32 cellular contexts compared by ENCODE assay signal in the genomic region with DNA sequence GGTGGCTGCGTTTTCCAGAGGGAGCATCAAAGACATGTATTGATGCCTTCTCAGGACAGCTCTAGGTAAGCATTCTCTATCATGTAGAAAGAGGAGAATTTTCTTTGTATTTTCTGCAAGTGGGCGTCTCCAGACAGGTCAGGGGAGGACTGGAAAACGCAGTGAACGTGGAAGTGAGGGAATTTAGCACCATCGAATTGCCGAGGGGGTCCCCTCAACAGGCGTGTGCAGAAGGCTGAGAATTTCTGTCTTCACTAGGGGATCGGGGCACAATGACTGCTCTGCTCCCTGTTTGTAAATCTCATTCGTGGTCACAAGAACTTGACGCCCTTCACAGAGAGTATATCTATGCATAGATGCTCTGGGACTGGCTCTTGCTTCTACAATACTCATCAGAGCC. TPM values are rescaled to one million over a fixed set of nuclear protein-coding genes. Genes with fewer than 3 reads are reported as not detected.
"Had no signal": no experiment of that assay in that cellular context is flagged by ENCODE, and none has a peak within 500 bp of the region (broad histone marks: within the 10 kb centered on the region; RNA-seq: fewer than 3 reads in every experiment).

No MANE protein-coding gene starts in this region.

- H3K36me3 ChIP-seq: brain microvascular endothelial cell, SJCRH30 had no signal

- H3K9me3 ChIP-seq: SJCRH30 had no signal

- ATAC-seq: activated CD4-positive, alpha-beta T cell treated with anti-CD3 and anti-CD28 coated beads for 36 hours; activated CD4-positive, CD25-positive, alpha-beta regulatory T cell treated with anti-CD3 and anti-CD28 coated beads, Interleukin-2, amount 50 U/mL, for 24 hours; activated CD8-positive, alpha-beta T cell treated with anti-CD3 and anti-CD28 coated beads, Interleukin-2, amount 10 ng/mL, durations not matched to agents 7 days and 5 days; activated naive CD8-positive, alpha-beta T cell treated with anti-CD3 and anti-CD28 coated beads, Interleukin-2, amount 50 U/mL, for 24 hours; activated T-cell treated with anti-CD3 and anti-CD28 coated beads, Interleukin-2, amount 50 U/mL, for 4 hours; Panc1; WTC11 had no signal

- H3K27ac ChIP-seq: brain microvascular endothelial cell, SJCRH30, SK-N-MC had no signal

- DNase-seq: activated CD4-positive, alpha-beta T cell treated with anti-CD3 and anti-CD28 coated beads for 36 hours; activated CD4-positive, alpha-beta T cell treated with anti-CD3 and anti-CD28 coated beads, Interleukin-2, amount 10 ng/mL, durations not matched to agents 7 days and 5 days; activated CD4-positive, alpha-beta T cell treated with anti-CD3 and anti-CD28 coated beads, Interleukin-2, amount 50 U/mL, for 48 hours; activated CD8-positive, alpha-beta T cell treated with anti-CD3 and anti-CD28 coated beads, Interleukin-2, amount 10 ng/mL, durations not matched to agents 7 days and 5 days; activated naive CD4-positive, alpha-beta T cell treated with anti-CD3 and anti-CD28 coated beads, Interleukin-2, amount 10 ng/mL, durations not matched to agents 7 days and 5 days; activated naive CD8-positive, alpha-beta T cell treated with anti-CD3 and anti-CD28 coated beads, Interleukin-2, amount 50 U/mL, for 24 hours; activated T-cell treated with anti-CD3 and anti-CD28 coated beads for 4 hours; activated T-cell treated with anti-CD3 and anti-CD28 coated beads, Interleukin-2, amount 50 U/mL, for 4 hours; anterior cingulate cortex; brain microvascular endothelial cell; central memory CD4-positive, alpha-beta T cell; Karpas-422; KBM-7; NCI-H1105; NCI-H1436; NCI-H1694; NCI-H1930; NCI-H2081 treated with DMSO at 0.1 percent for 48 hours; NCI-H345; NCI-H524 treated with DMSO at 0.1 percent for 48 hours; SHP77; SJCRH30; T1000 had no signal

- H3K4me3 ChIP-seq: SJCRH30, SK-N-MC had no signal

RNA-seq across cellular contexts. Expression of a gene that starts 5.0 kb away (rescaled TPM):
- total RNA-seq: activated CD4-positive, alpha-beta T cell treated with anti-CD3 and anti-CD28 coated beads for 36 hours; activated CD4-positive, alpha-beta T cell treated with anti-CD3 and anti-CD28 coated beads, Interleukin-2, amount 10 ng/mL, durations not matched to agents 7 days and 5 days; activated CD8-positive, alpha-beta T cell treated with anti-CD3 and anti-CD28 coated beads, Interleukin-2, amount 10 ng/mL, durations not matched to agents 7 days and 5 days; activated T-cell treated with anti-CD3 and anti-CD28 coated beads, Interleukin-2, amount 50 U/mL, for 4 hours; activated T-helper 1 cell treated with anti-CD3 and anti-CD28 coated beads, Interleukin-12 subunit alpha, Interleukin-12 subunit beta, Interleukin-2, Interleukin-4 antibody, amounts not matched to agents 30 ng/mL and 10 ng/mL and 1 ng/mL, durations not matched to agents 14 hours and 24 hours and 36 hours; MCF 10A; NCI-H460; SJCRH30; T-helper 1 cell treated with Interleukin-12 subunit alpha and Interleukin-12 subunit beta and Interleukin-4 antibody, amounts not matched to agents 30 ng/mL and 1 ng/mL, for 36 hours; T-helper 2 cell treated with Interferon-gamma antibody and Interleukin-4, amounts not matched to agents 100 ng/mL and 5 ng/mL, for 36 hours; WTC11 had no signal
